Comparison of ENCODE assay signal across 11 cellular contexts in genomic region chr14:103483600-103483999, GRCh38. TPM values are rescaled to one million over a fixed set of nuclear protein-coding genes. Genes with fewer than 3 reads are reported as not detected.
DNase-seq lines count a peak whose midpoint lies in the region; ATAC-seq, FAIRE-seq and TF ChIP-seq lines count a peak whose summit lies in the region.
"Had no signal": no experiment of that assay in that cellular context is flagged by ENCODE, and none has a peak within 500 bp of the region (broad histone marks: within the 10 kb centered on the region; RNA-seq: fewer than 3 reads in every experiment).

No MANE protein-coding gene starts in this region.

- peaks cover 3% of the 10 kb centered on the region for H3F3A ChIP-seq in smooth muscle cell (ENCODE audit: low read depth)

- no peak overlapping the region for H2AFZ ChIP-seq in smooth muscle cell (ENCODE audit: low read depth)

- peak; percentile 82 for ATAC-seq in omental fat pad (ENCODE audit: low FRiP score)

- no peak for FAIRE-seq in bronchial epithelial cell (lab: Jason Lieb, UNC)

- H3K36me3 ChIP-seq in bronchial epithelial cell (ENCODE audit: control insufficient read depth, insufficient read depth, low read length) (peaks cover 11% of the 10 kb centered on the region), smooth muscle cell (ENCODE audit: low read depth) (peaks cover 20% of the 10 kb centered on the region)

- peaks cover 4% of the 10 kb centered on the region for H3K4me1 ChIP-seq in smooth muscle cell (ENCODE audit: low read depth)

- 88% methylated on average over 5 of the region's 5 CpGs for WGBS in smooth muscle cell (ENCODE audit: low lambda C conversion rate)

- H3K9me3 ChIP-seq in smooth muscle cell (replicated peaks; ENCODE audit: low read depth), result no peaks in the 10 kb centered on the region

- no peak overlapping the region for H3K4me2 ChIP-seq in smooth muscle cell

- H3K79me2 ChIP-seq in smooth muscle cell (ENCODE audit: low read depth), result no peaks in the 10 kb centered on the region

- in situ Hi-C loops in GM13976 (cut with MboI; ENCODE audit: low sequenced_read_pairs, unreplicated experiment), result no loop called here

- no peak overlapping the region for H3K9ac ChIP-seq in smooth muscle cell (ENCODE audit: low read depth)

- H4K20me1 ChIP-seq in smooth muscle cell (ENCODE audit: low read depth), result peaks cover 18% of the 10 kb centered on the region

- TF ChIP-seq CTCF in bronchial epithelial cell (IDR thresholded peaks at IDR 0.05; ENCODE audit: insufficient read depth, low read length, severe bottlenecking) (no peak), omental fat pad (IDR thresholded peaks at IDR 0.05) (no peak), GM13976 (IDR thresholded peaks at IDR 0.05; ENCODE audit: borderline replicate concordance, control extremely low read depth, extremely low read depth, insufficient read depth, missing control alignments) (no peak), smooth muscle cell (IDR thresholded peaks at IDR 0.05; ENCODE audit: borderline replicate concordance, insufficient read depth, poor library complexity, severe bottlenecking) (no peak)

- peak; percentile 57 for DNase-seq in GM04503 (ENCODE audit: low read depth)
- peak; percentile 36 for DNase-seq in NCI-H69 (lab: John Stamatoyannopoulos, UW)
- peak; percentile 97 for DNase-seq in bronchial epithelial cell (ENCODE audit: low read depth)
- DNase-seq in omental fat pad (ENCODE audit: low spot score), result peak; percentile 34
- no peak for DNase-seq in substantia nigra (lab: John Stamatoyannopoulos, UW)
- no peak for DNase-seq in GM13976 (ENCODE audit: low spot score)
- DNase-seq in smooth muscle cell (lab: John Stamatoyannopoulos, UW; ENCODE audit: unreplicated experiment), result no peak
- DNase-seq in COLO829 (ENCODE audit: low spot score), result no peak
- DNase-seq: NCI-H2227 treated with DMSO at 0.1 percent for 48 hours, T-helper 1 cell had no signal

- no peak overlapping the region for H3K4me3 ChIP-seq in bronchial epithelial cell (ENCODE audit: low read depth, low read length)
- no peak overlapping the region for H3K4me3 ChIP-seq in smooth muscle cell
- H3K4me3 ChIP-seq: cardiac muscle cell had no signal

- H3K27me3 ChIP-seq in bronchial epithelial cell (ENCODE audit: control insufficient read depth, insufficient read depth, low read length) (no peaks in the 10 kb centered on the region), smooth muscle cell (ENCODE audit: low read depth) (no peaks in the 10 kb centered on the region)
- H3K27me3 ChIP-seq: cardiac muscle cell had no signal

- no peak overlapping the region for H3K27ac ChIP-seq in substantia nigra (ENCODE audit: low read depth, low read length, poor library complexity, severe bottlenecking)
- H3K27ac ChIP-seq in smooth muscle cell (ENCODE audit: low read depth), result no peak overlapping the region
- H3K27ac ChIP-seq: cardiac muscle cell had no signal

RNA-seq across cellular contexts. Expression of gene CKB, which starts 39.0 kb away (rescaled TPM):
- total RNA-seq in bronchial epithelial cell (31.3 and 50.8 TPM in 2 replicates), omental fat pad (100 to 1,000 TPM; 173 to 275 (median 217) TPM), smooth muscle cell (19.8 and 25.7 TPM in 2 replicates)
- 62.9 and 107 TPM in 2 replicates for polyA plus RNA-seq in smooth muscle cell

RNA-seq across cellular contexts. Expression of gene TRMT61A, which starts 45.4 kb away (rescaled TPM):
- 8.7 and 13.7 TPM in 2 replicates for total RNA-seq in bronchial epithelial cell
- 10 to 100 TPM; 12.4 to 36.0 (median 15.1) TPM for total RNA-seq in omental fat pad
- 2.9 and 3.7 TPM in 2 replicates for total RNA-seq in smooth muscle cell
- 6.7 and 9.2 TPM in 2 replicates for polyA plus RNA-seq in smooth muscle cell

Comparison
In these comparisons a context has a peak if more than half of its experiments do, and no peak if none do; other contexts are left out.
1. DNase-seq: peak in GM04503 (single experiment), NCI-H69 (single experiment), bronchial epithelial cell (single experiment) and omental fat pad (single experiment); none in substantia nigra (0 of 49), GM13976 (single experiment), smooth muscle cell (single experiment) and COLO829 (single experiment).